In genomic region chr2:26764078-26764887, GRCh38 we compare ENCODE assay signal across 1 cellular context.
TF ChIP-seq lines count a peak whose summit lies in the region.

SLC35F6 (plus strand) TSS chr2:26764284; CDS start chr2:26764350, 66 bp downstream.

TF ChIP-seq in HepG2, 621 proteins besides CTCF, POLR2A, EP300 and RAD21 (continued from another document and continues in another):
- TF ChIP-seq ZNF512 (CRISPR knock-in tag; IDR thresholded peaks at IDR 0.05) (no peak; the same call in 1 of the 2 replicates), ZBTB33 (CRISPR knock-in tag; IDR thresholded peaks at IDR 0.05) (no peak), MAFF (IDR thresholded peaks at IDR 0.05; ENCODE audit: low read depth, low read length) (no peak), RERE (CRISPR knock-in tag; IDR thresholded peaks at IDR 0.05; ENCODE audit: low read depth) (no peak), IRX3 (CRISPR knock-in tag; IDR thresholded peaks at IDR 0.05; ENCODE audit: borderline replicate concordance, low read depth) (peak; percentile 81; the same call in 1 of the 2 replicates), EZH2 (conservative IDR thresholded peaks at IDR 0.05; ENCODE audit: low read depth, low read length) (no peak), ZNF414 (CRISPR knock-in tag; IDR thresholded peaks at IDR 0.05) (peak; percentile 96), HMGXB4 (CRISPR knock-in tag; IDR thresholded peaks at IDR 0.05; ENCODE audit: borderline replicate concordance in 1 of 2, low read depth in 1 of 2) (peak in 1 of 2 experiments; percentile 76; a peak in 2 of 4 replicates), GPBP1L1 (CRISPR knock-in tag; IDR thresholded peaks at IDR 0.05) (no peak), CENPX (CRISPR knock-in tag; IDR thresholded peaks at IDR 0.05) (no peak), SNAPC5 (CRISPR knock-in tag; IDR thresholded peaks at IDR 0.05; ENCODE audit: borderline replicate concordance) (no peak), HINFP (CRISPR knock-in tag; IDR thresholded peaks at IDR 0.05; ENCODE audit: low read depth) (peak; percentile 92), E2F2 (CRISPR knock-in tag; IDR thresholded peaks at IDR 0.05; ENCODE audit: borderline replicate concordance) (no peak; the same call in 1 of the 2 replicates), RARG (CRISPR knock-in tag; IDR thresholded peaks at IDR 0.05; ENCODE audit: low read depth) (no peak), ZNF317 (CRISPR knock-in tag; IDR thresholded peaks at IDR 0.05) (0 out of 2 replicates have a peak, but pooled peaks have one; percentile 19), GABPB1 (CRISPR knock-in tag; IDR thresholded peaks at IDR 0.05) (peak; percentile 95), THAP8 (CRISPR knock-in tag; IDR thresholded peaks at IDR 0.05; ENCODE audit: borderline replicate concordance) (0 out of 2 replicates have a peak, but pooled peaks have one; percentile 35), DR1 (CRISPR knock-in tag; IDR thresholded peaks at IDR 0.05) (no peak), ZFP37 (CRISPR knock-in tag; IDR thresholded peaks at IDR 0.05; ENCODE audit: borderline replicate concordance) (no peak), KLF13 (CRISPR knock-in tag; IDR thresholded peaks at IDR 0.05) (peak; percentile 92), ZMYM2 (CRISPR knock-in tag; IDR thresholded peaks at IDR 0.05) (no peak), KAT8 (CRISPR knock-in tag; IDR thresholded peaks at IDR 0.05) (peak; percentile 90), TAF15 (IDR thresholded peaks at IDR 0.05; ENCODE audit: low read depth, low read length, poor library complexity, severe bottlenecking) (no peak), CENPBD1 (CRISPR knock-in tag; IDR thresholded peaks at IDR 0.05; ENCODE audit: borderline replicate concordance, low read depth) (no peak), ZSCAN25 (CRISPR knock-in tag; IDR thresholded peaks at IDR 0.05) (peak; percentile 81), PATZ1 (CRISPR knock-in tag; IDR thresholded peaks at IDR 0.05) (peak; percentile 61; the same call in 1 of the 2 replicates), ZKSCAN5 (CRISPR knock-in tag; IDR thresholded peaks at IDR 0.05) (no peak), ZNF770 (CRISPR knock-in tag; IDR thresholded peaks at IDR 0.05) (no peak), ZNF567 (CRISPR knock-in tag; IDR thresholded peaks at IDR 0.05; ENCODE audit: borderline replicate concordance) (peak; percentile 87; the same call in 1 of the 2 replicates), POLR2AphosphoS2 (IDR thresholded peaks at IDR 0.05; ENCODE audit: low read depth, low read length) (no peak)
